15 cellular contexts compared by ENCODE assay signal in genomic region chr10:34941471-34942357, GRCh38.
DNase-seq lines count a peak whose midpoint lies in the region; ATAC-seq, FAIRE-seq and TF ChIP-seq lines count a peak whose summit lies in the region.
"Had no signal": no experiment of that assay in that cellular context is flagged by ENCODE, and none has a peak within 500 bp of the region (broad histone marks: within the 10 kb centered on the region; RNA-seq: fewer than 3 reads in every experiment).

No MANE protein-coding gene starts in this region.

- WGBS in HepG2 (ENCODE audit: low lambda C conversion rate): 47% methylated on average over 13 of the region's 14 CpGs
- WGBS in right lobe of liver (ENCODE audit: insufficient coverage, low coverage, low lambda C conversion rate, missing lambda C conversion rate): 53% methylated on average over 10 of the region's 14 CpGs
- WGBS in esophagus squamous epithelium, 2 donors: 55 to 61% methylated on average over 12 to 14 of the region's 14 CpGs
- 70% methylated on average over 14 of the region's 14 CpGs for WGBS in suprapubic skin

- H3K4me1 ChIP-seq in HepG2 (ENCODE audit: insufficient read depth, low read length): no peaks in the 10 kb centered on the region
- no peaks in the 10 kb centered on the region for H3K4me1 ChIP-seq in right lobe of liver
- H3K4me1 ChIP-seq in esophagus squamous epithelium: peaks cover 10 to 44% (median 19%) of the 10 kb centered on the region in 3 donors
- peaks cover 8% of the 10 kb centered on the region for H3K4me1 ChIP-seq in suprapubic skin
- H3K4me1 ChIP-seq: vagina had no signal

- H3K4me3 ChIP-seq in HepG2 (replicated peaks in 1 of 3; ENCODE audit: insufficient read depth in 1 of 3, low read depth in 2 of 3, low read length in 3 of 3) (no peak overlapping the region), right lobe of liver (no peak overlapping the region), NB4 (ENCODE audit: low read depth, low read length) (no peak overlapping the region), esophagus squamous epithelium (no peak overlapping the region), suprapubic skin (no peak overlapping the region)
- H3K4me3 ChIP-seq: vagina had no signal

- H3K79me2 ChIP-seq in HepG2 (ENCODE audit: insufficient read depth, low read length): no peaks in the 10 kb centered on the region

- TF ChIP-seq CTCF in HepG2 (CRISPR knock-in tag; IDR thresholded peaks at IDR 0.05): no peak
- TF ChIP-seq CTCF in right lobe of liver (IDR thresholded peaks at IDR 0.05): no peak
- no peak for TF ChIP-seq CTCF in NB4 (IDR thresholded peaks at IDR 0.05; ENCODE audit: low read depth, low read length)
- TF ChIP-seq CTCF in esophagus squamous epithelium (IDR thresholded peaks at IDR 0.05): peak in 1 of 6 experiments; percentile 20
- no peak for TF ChIP-seq CTCF in suprapubic skin (IDR thresholded peaks at IDR 0.05)

- H3K27ac ChIP-seq in HepG2 (ENCODE audit: extremely low read length, insufficient read depth, low read length) (no peak overlapping the region), right lobe of liver (no peak overlapping the region), esophagus squamous epithelium (peak overlapping the region; percentile 45 to 87 (median 79)), suprapubic skin (peak overlapping the region; percentile 48)
- H3K27ac ChIP-seq: vagina had no signal

- CTCF ChIA-PET in HepG2 (lab: Yijun Ruan, JAX; ENCODE audit: low intra/inter-chr PET ratio, low total read pairs): no interaction called here

- TF ChIP-seq RAD21 in HepG2 (CRISPR knock-in tag; IDR thresholded peaks at IDR 0.05): no peak

- DNase-seq in HepG2 (ENCODE audit: low spot score) (no peak), right lobe of liver (no peak), NB4 (ENCODE audit: low read depth) (peak; percentile 24), esophagus squamous epithelium (lab: John Stamatoyannopoulos, UW) (no peak), suprapubic skin (ENCODE audit: low spot score in 2 of 2) (no peak)
- DNase-seq in stimulated activated naive B cell treated with anti-CD40 and anti-IgM and Interleukin-4, amounts not matched to agents 10 μg/mL and 1 μg/mL and 100 μg/mL, for 72 hours: no peak
- DNase-seq: activated B cell treated with CpG ODN at 0.5 μM for 24 hours; activated naive CD8-positive, alpha-beta T cell treated with anti-CD3 and anti-CD28 coated beads, Interleukin-2, amount 50 U/mL, for 24 hours; activated T-cell treated with anti-CD3 and anti-CD28 coated beads for 4 hours; Calu3; NCI-H146; occipital lobe had no signal

- intact Hi-C loops in HepG2 (cut with micrococcal nuclease; ENCODE audit: unreplicated experiment) (no loop called here), right lobe of liver (cut with DNase I) (no loop called here), esophagus squamous epithelium (cut with DNase I) (no loop called here)

- TF ChIP-seq EP300 in HepG2 (IDR thresholded peaks at IDR 0.05; ENCODE audit: low read depth in 2 of 2, low read length in 2 of 2): no peak
- TF ChIP-seq EP300 in HepG2 (CRISPR knock-in tag; IDR thresholded peaks at IDR 0.05; ENCODE audit: borderline replicate concordance): no peak
- no peak for TF ChIP-seq EP300 in suprapubic skin (IDR thresholded peaks at IDR 0.05)

- no peak overlapping the region for H3K4me2 ChIP-seq in HepG2 (ENCODE audit: low read depth, low read length)

- no peaks in the 10 kb centered on the region for H3K36me3 Mint-ChIP-seq in stimulated activated naive B cell treated with anti-CD40 and anti-IgM and Interleukin-4, amounts not matched to agents 10 μg/mL and 1 μg/mL and 100 μg/mL, for 72 hours

- peaks cover 0 to 2% of the 10 kb centered on the region in 2 donors for H3K9me3 Mint-ChIP-seq in stimulated activated naive B cell treated with anti-CD40 and anti-IgM and Interleukin-4, amounts not matched to agents 10 μg/mL and 1 μg/mL and 100 μg/mL, for 72 hours
- H3K9me3 Mint-ChIP-seq: activated B cell treated with CpG ODN at 0.5 μM for 24 hours; activated naive CD8-positive, alpha-beta T cell treated with anti-CD3 and anti-CD28 coated beads, Interleukin-2, amount 50 U/mL, for 24 hours had no signal

- no TSS peak for BruUV-seq in HepG2 (replicated peaks; lab: Mats Ljungman, UMichigan)

- no peaks in the 10 kb centered on the region for H3K4me1 Mint-ChIP-seq in stimulated activated naive B cell treated with anti-CD40 and anti-IgM and Interleukin-4, amounts not matched to agents 10 μg/mL and 1 μg/mL and 100 μg/mL, for 72 hours
- H3K4me1 Mint-ChIP-seq: activated B cell treated with CpG ODN at 0.5 μM for 24 hours; activated naive CD8-positive, alpha-beta T cell treated with anti-CD3 and anti-CD28 coated beads, Interleukin-2, amount 50 U/mL, for 24 hours had no signal

- no peak overlapping the region for H3K27ac Mint-ChIP-seq in stimulated activated naive B cell treated with anti-CD40 and anti-IgM and Interleukin-4, amounts not matched to agents 10 μg/mL and 1 μg/mL and 100 μg/mL, for 72 hours
- H3K27ac Mint-ChIP-seq: activated B cell treated with CpG ODN at 0.5 μM for 24 hours; activated naive CD8-positive, alpha-beta T cell treated with anti-CD3 and anti-CD28 coated beads, Interleukin-2, amount 50 U/mL, for 24 hours had no signal

- POLR2A ChIA-PET in HepG2 (lab: Yijun Ruan, JAX): no interaction called here

- no peaks in the 10 kb centered on the region for H4K20me1 ChIP-seq in HepG2 (ENCODE audit: insufficient read depth, low read length)

- H3K27me3 ChIP-seq in HepG2 (ENCODE audit: control insufficient read depth in 1 of 2, insufficient read depth in 2 of 2, low read length in 2 of 2) (peaks cover 0 to 5% of the 10 kb centered on the region in 2 experiments; a peak in 2 of 5 replicates), right lobe of liver (no peaks in the 10 kb centered on the region), esophagus squamous epithelium (no peaks in the 10 kb centered on the region), suprapubic skin (no peaks in the 10 kb centered on the region)
- H3K27me3 ChIP-seq: vagina had no signal

- in situ Hi-C loops in HepG2 (cut with HindIII; ENCODE audit: extremely low pct_ligation_motif_present, low pct_unique_long_range_greater_than_20kb): no loop called here

- H2AFZ ChIP-seq in HepG2 (ENCODE audit: low read length): no peak overlapping the region

- H3K9ac ChIP-seq in HepG2 (ENCODE audit: insufficient read depth, low read depth, low read length): no peak overlapping the region

- H3K9me3 ChIP-seq in HepG2 (ENCODE audit: low read length) (no peaks in the 10 kb centered on the region), right lobe of liver (no peaks in the 10 kb centered on the region), esophagus squamous epithelium (no peaks in the 10 kb centered on the region), suprapubic skin (no peaks in the 10 kb centered on the region)
- H3K9me3 ChIP-seq: vagina had no signal

- FAIRE-seq in HepG2 (lab: Jason Lieb, UNC): no peak

- H3K4me3 Mint-ChIP-seq in stimulated activated naive B cell treated with anti-CD40 and anti-IgM and Interleukin-4, amounts not matched to agents 10 μg/mL and 1 μg/mL and 100 μg/mL, for 72 hours: no peak overlapping the region
- H3K4me3 Mint-ChIP-seq: activated B cell treated with CpG ODN at 0.5 μM for 24 hours; activated naive CD8-positive, alpha-beta T cell treated with anti-CD3 and anti-CD28 coated beads, Interleukin-2, amount 50 U/mL, for 24 hours had no signal

- no peak; the same call in 2 of the 3 replicates for ATAC-seq in HepG2
- no peak for ATAC-seq in right lobe of liver
- no peak for ATAC-seq in HG02759 (IDR thresholded peaks at IDR 0.05; ENCODE audit: unreplicated experiment)
- no peak for ATAC-seq in GM18861 (IDR thresholded peaks at IDR 0.05; ENCODE audit: unreplicated experiment)
- ATAC-seq in stimulated activated naive B cell treated with anti-CD40 and anti-IgM and Interleukin-4, amounts not matched to agents 10 μg/mL and 1 μg/mL and 100 μg/mL, for 72 hours (replicated peaks): no peak
- ATAC-seq: activated naive CD8-positive, alpha-beta T cell treated with anti-CD3 and anti-CD28 coated beads, Interleukin-2, amount 50 U/mL, for 24 hours had no signal

- H3K27me3 Mint-ChIP-seq in stimulated activated naive B cell treated with anti-CD40 and anti-IgM and Interleukin-4, amounts not matched to agents 10 μg/mL and 1 μg/mL and 100 μg/mL, for 72 hours: peaks cover 0 to 8% of the 10 kb centered on the region in 2 donors
- H3K27me3 Mint-ChIP-seq: activated B cell treated with CpG ODN at 0.5 μM for 24 hours; activated naive CD8-positive, alpha-beta T cell treated with anti-CD3 and anti-CD28 coated beads, Interleukin-2, amount 50 U/mL, for 24 hours had no signal

- H3K36me3 ChIP-seq in HepG2 (replicated peaks in 1 of 2; ENCODE audit: control insufficient read depth in 1 of 2, insufficient read depth in 2 of 2, low read length in 2 of 2): no peaks in the 10 kb centered on the region
- no peaks in the 10 kb centered on the region for H3K36me3 ChIP-seq in right lobe of liver
- no peaks in the 10 kb centered on the region for H3K36me3 ChIP-seq in esophagus squamous epithelium
- H3K36me3 ChIP-seq in suprapubic skin: no peaks in the 10 kb centered on the region
- H3K36me3 ChIP-seq: vagina had no signal

- TF ChIP-seq POLR2A in HepG2 (IDR thresholded peaks at IDR 0.05; ENCODE audit: insufficient read depth in 1 of 2, low read depth in 2 of 2, low read length in 2 of 2) (no peak), right lobe of liver (IDR thresholded peaks at IDR 0.05) (no peak), NB4 (IDR thresholded peaks at IDR 0.05; ENCODE audit: extremely low read depth, insufficient read length) (no peak), esophagus squamous epithelium (IDR thresholded peaks at IDR 0.05) (no peak), suprapubic skin (IDR thresholded peaks at IDR 0.05) (no peak)

TF ChIP-seq in HepG2, 621 proteins besides CTCF, POLR2A, EP300 and RAD21 (continues in another document):
- no peak for TF ChIP-seq MIER3 (CRISPR knock-in tag; IDR thresholded peaks at IDR 0.05; ENCODE audit: borderline replicate concordance)
- no peak for TF ChIP-seq SMAD1 (CRISPR knock-in tag; IDR thresholded peaks at IDR 0.05; ENCODE audit: borderline replicate concordance, low read depth)
- peak; percentile 83 for TF ChIP-seq CEBPB (IDR thresholded peaks at IDR 0.05; ENCODE audit: borderline replicate concordance, low read depth, low read length)
- no peak for TF ChIP-seq GPN1 (CRISPR knock-in tag; IDR thresholded peaks at IDR 0.05; ENCODE audit: borderline replicate concordance)

Comparison
In these comparisons a context has a peak if more than half of its experiments do, and no peak if none do; other contexts are left out.
1. H3K27ac ChIP-seq: peak in esophagus squamous epithelium (4 of 4) and suprapubic skin (single experiment); none in HepG2 (single experiment) and right lobe of liver (0 of 3).